ENCODE assay signal across 3 cellular contexts in the genomic region with DNA sequence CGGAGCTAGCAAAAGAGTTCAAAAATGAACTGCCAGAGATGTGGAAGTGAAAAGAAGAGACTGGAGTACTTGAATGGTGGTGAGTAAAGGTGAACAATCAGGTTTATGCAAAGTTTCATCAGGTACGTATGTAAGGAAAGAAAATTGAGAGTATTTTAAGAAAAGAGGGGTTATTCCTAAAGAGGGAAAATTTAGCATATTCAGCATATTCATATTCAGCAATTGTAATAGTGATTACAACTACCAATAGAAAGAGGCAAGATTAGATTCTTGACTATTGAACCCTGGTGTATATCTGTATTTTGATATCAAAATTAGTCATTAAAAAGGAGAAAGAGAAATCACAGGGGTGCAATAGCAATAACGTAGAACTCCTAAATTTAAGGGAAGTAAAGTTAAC.
TF ChIP-seq lines count a peak whose summit lies in the region.

No MANE protein-coding gene starts in this region.

TF ChIP-seq in A549, 52 proteins besides CTCF, POLR2A, EP300 and RAD21:
- no peak for TF ChIP-seq RARB (CRISPR knock-in tag; IDR thresholded peaks at IDR 0.05)
- no peak for TF ChIP-seq CHD2 (IDR thresholded peaks at IDR 0.05; ENCODE audit: low read length, partially characterized antibody)
- peak; percentile 91 for TF ChIP-seq MAFK (IDR thresholded peaks at IDR 0.05; ENCODE audit: partially characterized antibody)

TF ChIP-seq in IMR-90, 13 proteins besides CTCF, POLR2A, EP300 and RAD21:
- TF ChIP-seq MAFK (IDR thresholded peaks at IDR 0.05; ENCODE audit: low read depth, low read length) (peak; percentile 87), CEBPB (IDR thresholded peaks at IDR 0.05; ENCODE audit: low read depth, low read length) (no peak), RFX5 (IDR thresholded peaks at IDR 0.05; ENCODE audit: low read depth, low read length) (no peak)

TF ChIP-seq in K562, 482 proteins besides CTCF, POLR2A, EP300 and RAD21 (continues in another document):
- TF ChIP-seq ZNF583 (CRISPR knock-in tag; IDR thresholded peaks at IDR 0.05), result no peak
- TF ChIP-seq, protein P1, sequence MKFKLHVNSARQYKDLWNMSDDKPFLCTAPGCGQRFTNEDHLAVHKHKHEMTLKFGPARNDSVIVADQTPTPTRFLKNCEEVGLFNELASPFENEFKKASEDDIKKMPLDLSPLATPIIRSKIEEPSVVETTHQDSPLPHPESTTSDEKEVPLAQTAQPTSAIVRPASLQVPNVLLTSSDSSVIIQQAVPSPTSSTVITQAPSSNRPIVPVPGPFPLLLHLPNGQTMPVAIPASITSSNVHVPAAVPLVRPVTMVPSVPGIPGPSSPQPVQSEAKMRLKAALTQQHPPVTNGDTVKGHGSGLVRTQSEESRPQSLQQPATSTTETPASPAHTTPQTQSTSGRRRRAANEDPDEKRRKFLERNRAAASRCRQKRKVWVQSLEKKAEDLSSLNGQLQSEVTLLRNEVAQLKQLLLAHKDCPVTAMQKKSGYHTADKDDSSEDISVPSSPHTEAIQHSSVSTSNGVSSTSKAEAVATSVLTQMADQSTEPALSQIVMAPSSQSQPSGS (CRISPR knock-in tag; IDR thresholded peaks at IDR 0.05), result no peak
- TF ChIP-seq MAFF (IDR thresholded peaks at IDR 0.05; ENCODE audit: low read length), result peak; percentile 73; the same call in 1 of the 2 replicates
- TF ChIP-seq, protein P2, sequence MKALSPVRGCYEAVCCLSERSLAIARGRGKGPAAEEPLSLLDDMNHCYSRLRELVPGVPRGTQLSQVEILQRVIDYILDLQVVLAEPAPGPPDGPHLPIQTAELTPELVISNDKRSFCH (CRISPR knock-in tag; IDR thresholded peaks at IDR 0.05), result no peak
- TF ChIP-seq, protein P2 (tag; IDR thresholded peaks at IDR 0.05), result no peak
- no peak for TF ChIP-seq SNIP1 (IDR thresholded peaks at IDR 0.05; ENCODE audit: low read depth)
- no peak for TF ChIP-seq ADNP (tag; IDR thresholded peaks at IDR 0.05)
- TF ChIP-seq ZFX (CRISPR knock-in tag; IDR thresholded peaks at IDR 0.05), result no peak
- TF ChIP-seq, protein P3, sequence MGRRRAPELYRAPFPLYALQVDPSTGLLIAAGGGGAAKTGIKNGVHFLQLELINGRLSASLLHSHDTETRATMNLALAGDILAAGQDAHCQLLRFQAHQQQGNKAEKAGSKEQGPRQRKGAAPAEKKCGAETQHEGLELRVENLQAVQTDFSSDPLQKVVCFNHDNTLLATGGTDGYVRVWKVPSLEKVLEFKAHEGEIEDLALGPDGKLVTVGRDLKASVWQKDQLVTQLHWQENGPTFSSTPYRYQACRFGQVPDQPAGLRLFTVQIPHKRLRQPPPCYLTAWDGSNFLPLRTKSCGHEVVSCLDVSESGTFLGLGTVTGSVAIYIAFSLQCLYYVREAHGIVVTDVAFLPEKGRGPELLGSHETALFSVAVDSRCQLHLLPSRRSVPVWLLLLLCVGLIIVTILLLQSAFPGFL (CRISPR knock-in tag; IDR thresholded peaks at IDR 0.05), result no peak
- TF ChIP-seq, protein P4, sequence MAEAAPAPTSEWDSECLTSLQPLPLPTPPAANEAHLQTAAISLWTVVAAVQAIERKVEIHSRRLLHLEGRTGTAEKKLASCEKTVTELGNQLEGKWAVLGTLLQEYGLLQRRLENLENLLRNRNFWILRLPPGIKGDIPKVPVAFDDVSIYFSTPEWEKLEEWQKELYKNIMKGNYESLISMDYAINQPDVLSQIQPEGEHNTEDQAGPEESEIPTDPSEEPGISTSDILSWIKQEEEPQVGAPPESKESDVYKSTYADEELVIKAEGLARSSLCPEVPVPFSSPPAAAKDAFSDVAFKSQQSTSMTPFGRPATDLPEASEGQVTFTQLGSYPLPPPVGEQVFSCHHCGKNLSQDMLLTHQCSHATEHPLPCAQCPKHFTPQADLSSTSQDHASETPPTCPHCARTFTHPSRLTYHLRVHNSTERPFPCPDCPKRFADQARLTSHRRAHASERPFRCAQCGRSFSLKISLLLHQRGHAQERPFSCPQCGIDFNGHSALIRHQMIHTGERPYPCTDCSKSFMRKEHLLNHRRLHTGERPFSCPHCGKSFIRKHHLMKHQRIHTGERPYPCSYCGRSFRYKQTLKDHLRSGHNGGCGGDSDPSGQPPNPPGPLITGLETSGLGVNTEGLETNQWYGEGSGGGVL (CRISPR knock-in tag; IDR thresholded peaks at IDR 0.05), result no peak
- TF ChIP-seq HNRNPL (IDR thresholded peaks at IDR 0.05; ENCODE audit: low read depth, low read length), result no peak
- TF ChIP-seq, protein P5, sequence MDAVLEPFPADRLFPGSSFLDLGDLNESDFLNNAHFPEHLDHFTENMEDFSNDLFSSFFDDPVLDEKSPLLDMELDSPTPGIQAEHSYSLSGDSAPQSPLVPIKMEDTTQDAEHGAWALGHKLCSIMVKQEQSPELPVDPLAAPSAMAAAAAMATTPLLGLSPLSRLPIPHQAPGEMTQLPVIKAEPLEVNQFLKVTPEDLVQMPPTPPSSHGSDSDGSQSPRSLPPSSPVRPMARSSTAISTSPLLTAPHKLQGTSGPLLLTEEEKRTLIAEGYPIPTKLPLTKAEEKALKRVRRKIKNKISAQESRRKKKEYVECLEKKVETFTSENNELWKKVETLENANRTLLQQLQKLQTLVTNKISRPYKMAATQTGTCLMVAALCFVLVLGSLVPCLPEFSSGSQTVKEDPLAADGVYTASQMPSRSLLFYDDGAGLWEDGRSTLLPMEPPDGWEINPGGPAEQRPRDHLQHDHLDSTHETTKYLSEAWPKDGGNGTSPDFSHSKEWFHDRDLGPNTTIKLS (IDR thresholded peaks at IDR 0.05; ENCODE audit: borderline replicate concordance, low read depth), result no peak
- TF ChIP-seq RBM34 (IDR thresholded peaks at IDR 0.05; ENCODE audit: borderline replicate concordance, insufficient read depth, low read length), result no peak
- TF ChIP-seq, protein P6, sequence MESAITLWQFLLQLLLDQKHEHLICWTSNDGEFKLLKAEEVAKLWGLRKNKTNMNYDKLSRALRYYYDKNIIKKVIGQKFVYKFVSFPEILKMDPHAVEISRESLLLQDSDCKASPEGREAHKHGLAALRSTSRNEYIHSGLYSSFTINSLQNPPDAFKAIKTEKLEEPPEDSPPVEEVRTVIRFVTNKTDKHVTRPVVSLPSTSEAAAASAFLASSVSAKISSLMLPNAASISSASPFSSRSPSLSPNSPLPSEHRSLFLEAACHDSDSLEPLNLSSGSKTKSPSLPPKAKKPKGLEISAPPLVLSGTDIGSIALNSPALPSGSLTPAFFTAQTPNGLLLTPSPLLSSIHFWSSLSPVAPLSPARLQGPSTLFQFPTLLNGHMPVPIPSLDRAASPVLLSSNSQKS (CRISPR knock-in tag; IDR thresholded peaks at IDR 0.05), result no peak
- TF ChIP-seq, protein P7, sequence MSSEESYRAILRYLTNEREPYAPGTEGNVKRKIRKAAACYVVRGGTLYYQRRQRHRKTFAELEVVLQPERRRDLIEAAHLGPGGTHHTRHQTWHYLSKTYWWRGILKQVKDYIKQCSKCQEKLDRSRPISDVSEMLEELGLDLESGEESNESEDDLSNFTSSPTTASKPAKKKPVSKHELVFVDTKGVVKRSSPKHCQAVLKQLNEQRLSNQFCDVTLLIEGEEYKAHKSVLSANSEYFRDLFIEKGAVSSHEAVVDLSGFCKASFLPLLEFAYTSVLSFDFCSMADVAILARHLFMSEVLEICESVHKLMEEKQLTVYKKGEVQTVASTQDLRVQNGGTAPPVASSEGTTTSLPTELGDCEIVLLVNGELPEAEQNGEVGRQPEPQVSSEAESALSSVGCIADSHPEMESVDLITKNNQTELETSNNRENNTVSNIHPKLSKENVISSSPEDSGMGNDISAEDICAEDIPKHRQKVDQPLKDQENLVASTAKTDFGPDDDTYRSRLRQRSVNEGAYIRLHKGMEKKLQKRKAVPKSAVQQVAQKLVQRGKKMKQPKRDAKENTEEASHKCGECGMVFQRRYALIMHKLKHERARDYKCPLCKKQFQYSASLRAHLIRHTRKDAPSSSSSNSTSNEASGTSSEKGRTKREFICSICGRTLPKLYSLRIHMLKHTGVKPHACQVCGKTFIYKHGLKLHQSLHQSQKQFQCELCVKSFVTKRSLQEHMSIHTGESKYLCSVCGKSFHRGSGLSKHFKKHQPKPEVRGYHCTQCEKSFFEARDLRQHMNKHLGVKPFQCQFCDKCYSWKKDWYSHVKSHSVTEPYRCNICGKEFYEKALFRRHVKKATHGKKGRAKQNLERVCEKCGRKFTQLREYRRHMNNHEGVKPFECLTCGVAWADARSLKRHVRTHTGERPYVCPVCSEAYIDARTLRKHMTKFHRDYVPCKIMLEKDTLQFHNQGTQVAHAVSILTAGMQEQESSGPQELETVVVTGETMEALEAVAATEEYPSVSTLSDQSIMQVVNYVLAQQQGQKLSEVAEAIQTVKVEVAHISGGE (CRISPR knock-in tag; IDR thresholded peaks at IDR 0.05), result no peak
- TF ChIP-seq ZBTB8A (IDR thresholded peaks at IDR 0.05; ENCODE audit: partially characterized antibody), result no peak
- no peak for TF ChIP-seq ZC3H11A (IDR thresholded peaks at IDR 0.05; ENCODE audit: low read depth, low read length)
- peak; percentile 62 for TF ChIP-seq MAFK (IDR thresholded peaks at IDR 0.05; ENCODE audit: low read length)
- TF ChIP-seq MED1 (CRISPR knock-in tag; IDR thresholded peaks at IDR 0.05; ENCODE audit: borderline replicate concordance), result no peak
- peak; percentile 85 for TF ChIP-seq C11orf30 (IDR thresholded peaks at IDR 0.05; ENCODE audit: low read depth)
- no peak for TF ChIP-seq ZNF174 (CRISPR knock-in tag; IDR thresholded peaks at IDR 0.05)
- TF ChIP-seq, protein P8, sequence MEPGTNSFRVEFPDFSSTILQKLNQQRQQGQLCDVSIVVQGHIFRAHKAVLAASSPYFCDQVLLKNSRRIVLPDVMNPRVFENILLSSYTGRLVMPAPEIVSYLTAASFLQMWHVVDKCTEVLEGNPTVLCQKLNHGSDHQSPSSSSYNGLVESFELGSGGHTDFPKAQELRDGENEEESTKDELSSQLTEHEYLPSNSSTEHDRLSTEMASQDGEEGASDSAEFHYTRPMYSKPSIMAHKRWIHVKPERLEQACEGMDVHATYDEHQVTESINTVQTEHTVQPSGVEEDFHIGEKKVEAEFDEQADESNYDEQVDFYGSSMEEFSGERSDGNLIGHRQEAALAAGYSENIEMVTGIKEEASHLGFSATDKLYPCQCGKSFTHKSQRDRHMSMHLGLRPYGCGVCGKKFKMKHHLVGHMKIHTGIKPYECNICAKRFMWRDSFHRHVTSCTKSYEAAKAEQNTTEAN (CRISPR knock-in tag; IDR thresholded peaks at IDR 0.05), result no peak
- TF ChIP-seq, protein P9, sequence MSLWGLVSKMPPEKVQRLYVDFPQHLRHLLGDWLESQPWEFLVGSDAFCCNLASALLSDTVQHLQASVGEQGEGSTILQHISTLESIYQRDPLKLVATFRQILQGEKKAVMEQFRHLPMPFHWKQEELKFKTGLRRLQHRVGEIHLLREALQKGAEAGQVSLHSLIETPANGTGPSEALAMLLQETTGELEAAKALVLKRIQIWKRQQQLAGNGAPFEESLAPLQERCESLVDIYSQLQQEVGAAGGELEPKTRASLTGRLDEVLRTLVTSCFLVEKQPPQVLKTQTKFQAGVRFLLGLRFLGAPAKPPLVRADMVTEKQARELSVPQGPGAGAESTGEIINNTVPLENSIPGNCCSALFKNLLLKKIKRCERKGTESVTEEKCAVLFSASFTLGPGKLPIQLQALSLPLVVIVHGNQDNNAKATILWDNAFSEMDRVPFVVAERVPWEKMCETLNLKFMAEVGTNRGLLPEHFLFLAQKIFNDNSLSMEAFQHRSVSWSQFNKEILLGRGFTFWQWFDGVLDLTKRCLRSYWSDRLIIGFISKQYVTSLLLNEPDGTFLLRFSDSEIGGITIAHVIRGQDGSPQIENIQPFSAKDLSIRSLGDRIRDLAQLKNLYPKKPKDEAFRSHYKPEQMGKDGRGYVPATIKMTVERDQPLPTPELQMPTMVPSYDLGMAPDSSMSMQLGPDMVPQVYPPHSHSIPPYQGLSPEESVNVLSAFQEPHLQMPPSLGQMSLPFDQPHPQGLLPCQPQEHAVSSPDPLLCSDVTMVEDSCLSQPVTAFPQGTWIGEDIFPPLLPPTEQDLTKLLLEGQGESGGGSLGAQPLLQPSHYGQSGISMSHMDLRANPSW (CRISPR knock-in tag; IDR thresholded peaks at IDR 0.05), result no peak
- no peak for TF ChIP-seq ZNF699 (CRISPR knock-in tag; IDR thresholded peaks at IDR 0.05; ENCODE audit: insufficient replicate concordance)
- TF ChIP-seq HCFC1 (IDR thresholded peaks at IDR 0.05; ENCODE audit: low read depth, low read length), result no peak
- no peak for TF ChIP-seq RNF2 (IDR thresholded peaks at IDR 0.05)
- no peak for TF ChIP-seq ZNF217 (CRISPR knock-in tag; IDR thresholded peaks at IDR 0.05)
- no peak for TF ChIP-seq ZNF695 (CRISPR knock-in tag; IDR thresholded peaks at IDR 0.05)
- no peak for TF ChIP-seq SIRT6 (IDR thresholded peaks at IDR 0.05; ENCODE audit: low read depth, low read length)
- TF ChIP-seq MCM3 (IDR thresholded peaks at IDR 0.05), result no peak
- TF ChIP-seq, protein P10, sequence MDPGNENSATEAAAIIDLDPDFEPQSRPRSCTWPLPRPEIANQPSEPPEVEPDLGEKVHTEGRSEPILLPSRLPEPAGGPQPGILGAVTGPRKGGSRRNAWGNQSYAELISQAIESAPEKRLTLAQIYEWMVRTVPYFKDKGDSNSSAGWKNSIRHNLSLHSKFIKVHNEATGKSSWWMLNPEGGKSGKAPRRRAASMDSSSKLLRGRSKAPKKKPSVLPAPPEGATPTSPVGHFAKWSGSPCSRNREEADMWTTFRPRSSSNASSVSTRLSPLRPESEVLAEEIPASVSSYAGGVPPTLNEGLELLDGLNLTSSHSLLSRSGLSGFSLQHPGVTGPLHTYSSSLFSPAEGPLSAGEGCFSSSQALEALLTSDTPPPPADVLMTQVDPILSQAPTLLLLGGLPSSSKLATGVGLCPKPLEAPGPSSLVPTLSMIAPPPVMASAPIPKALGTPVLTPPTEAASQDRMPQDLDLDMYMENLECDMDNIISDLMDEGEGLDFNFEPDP (CRISPR knock-in tag; IDR thresholded peaks at IDR 0.05), result no peak
- TF ChIP-seq RB1 (IDR thresholded peaks at IDR 0.05; ENCODE audit: low read depth), result no peak
- TF ChIP-seq, protein P11, sequence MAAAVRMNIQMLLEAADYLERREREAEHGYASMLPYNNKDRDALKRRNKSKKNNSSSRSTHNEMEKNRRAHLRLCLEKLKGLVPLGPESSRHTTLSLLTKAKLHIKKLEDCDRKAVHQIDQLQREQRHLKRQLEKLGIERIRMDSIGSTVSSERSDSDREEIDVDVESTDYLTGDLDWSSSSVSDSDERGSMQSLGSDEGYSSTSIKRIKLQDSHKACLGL (CRISPR knock-in tag; IDR thresholded peaks at IDR 0.05; ENCODE audit: borderline replicate concordance, poor library complexity, severe bottlenecking), result no peak
- TF ChIP-seq, protein P12, sequence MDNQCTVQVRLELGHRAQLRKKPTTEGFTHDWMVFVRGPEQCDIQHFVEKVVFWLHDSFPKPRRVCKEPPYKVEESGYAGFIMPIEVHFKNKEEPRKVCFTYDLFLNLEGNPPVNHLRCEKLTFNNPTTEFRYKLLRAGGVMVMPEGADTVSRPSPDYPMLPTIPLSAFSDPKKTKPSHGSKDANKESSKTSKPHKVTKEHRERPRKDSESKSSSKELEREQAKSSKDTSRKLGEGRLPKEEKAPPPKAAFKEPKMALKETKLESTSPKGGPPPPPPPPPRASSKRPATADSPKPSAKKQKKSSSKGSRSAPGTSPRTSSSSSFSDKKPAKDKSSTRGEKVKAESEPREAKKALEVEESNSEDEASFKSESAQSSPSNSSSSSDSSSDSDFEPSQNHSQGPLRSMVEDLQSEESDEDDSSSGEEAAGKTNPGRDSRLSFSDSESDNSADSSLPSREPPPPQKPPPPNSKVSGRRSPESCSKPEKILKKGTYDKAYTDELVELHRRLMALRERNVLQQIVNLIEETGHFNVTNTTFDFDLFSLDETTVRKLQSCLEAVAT (IDR thresholded peaks at IDR 0.05), result no peak
- no peak for TF ChIP-seq RBM22 (IDR thresholded peaks at IDR 0.05; ENCODE audit: low read depth, low read length, poor library complexity, severe bottlenecking)
- no peak for TF ChIP-seq ZNF717 (CRISPR knock-in tag; IDR thresholded peaks at IDR 0.05)
- TF ChIP-seq MAFG (tag; conservative IDR thresholded peaks at IDR 0.05), result peak; percentile 84
- TF ChIP-seq ZNF316 (IDR thresholded peaks at IDR 0.05), result peak; percentile 94
